8 cellular contexts compared by ENCODE assay signal in the genomic region with DNA sequence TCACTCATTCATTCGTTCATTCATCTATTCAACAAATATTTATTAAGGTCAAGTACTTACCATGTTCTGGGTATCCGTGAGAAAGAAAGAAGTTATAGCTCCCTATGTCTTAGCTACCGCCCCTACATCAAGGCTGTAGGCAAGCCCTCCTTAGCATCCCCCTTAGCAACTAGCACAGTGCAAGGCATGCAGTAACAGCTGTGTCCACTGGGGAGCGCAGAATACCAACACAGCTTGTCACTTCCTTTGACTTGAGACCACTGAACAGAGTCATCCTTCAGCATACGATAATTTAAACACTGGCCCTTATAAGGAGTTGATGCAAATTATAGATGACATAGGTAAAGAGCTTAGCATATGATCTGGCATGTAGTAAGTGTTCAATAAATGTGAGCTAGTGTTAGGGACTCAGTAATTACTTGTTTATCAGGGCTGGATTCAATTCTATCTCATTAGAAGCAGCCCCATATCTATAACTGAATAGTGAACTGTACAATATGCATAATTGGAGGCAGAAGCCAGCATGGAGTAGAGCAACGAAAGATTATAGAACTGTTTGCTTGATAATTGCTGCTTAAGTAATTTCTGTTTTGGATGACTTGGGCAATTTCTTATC. TPM values are rescaled to one million over a fixed set of nuclear protein-coding genes. Genes with fewer than 3 reads are reported as not detected.
DNase-seq lines count a peak whose midpoint lies in the region; ATAC-seq and TF ChIP-seq lines count a peak whose summit lies in the region.

No MANE protein-coding gene starts in this region.

- H4K20me1 ChIP-seq in osteoblast (ENCODE audit: insufficient read depth, low read length) = no peaks in the 10 kb centered on the region

- no peaks in the 10 kb centered on the region for H3K4me1 ChIP-seq in osteoblast (ENCODE audit: insufficient read depth, low read length)
- H3K4me1 ChIP-seq in upper lobe of left lung = no peaks in the 10 kb centered on the region

- H3K27ac ChIP-seq in osteoblast (ENCODE audit: low read depth, low read length) (no peak overlapping the region), upper lobe of left lung (no peak overlapping the region)

- no peak overlapping the region for H3K4me3 ChIP-seq in fibroblast of pulmonary artery (replicated peaks; ENCODE audit: low read depth, low read length)
- H3K4me3 ChIP-seq in osteoblast (ENCODE audit: insufficient read depth, low read length) = no peak overlapping the region
- H3K4me3 ChIP-seq in upper lobe of left lung = no peak overlapping the region

- H3K9me3 ChIP-seq in osteoblast (ENCODE audit: low read depth, low read length) (no peaks in the 10 kb centered on the region), upper lobe of left lung (no peaks in the 10 kb centered on the region)

- no peaks in the 10 kb centered on the region for H3K79me2 ChIP-seq in osteoblast (ENCODE audit: insufficient read depth, low read length)

- TF ChIP-seq POLR2A in upper lobe of left lung (IDR thresholded peaks at IDR 0.05) = no peak

- H3K4me2 ChIP-seq in osteoblast (ENCODE audit: insufficient read depth, low read length) = no peak overlapping the region

- no peaks in the 10 kb centered on the region for H3K36me3 ChIP-seq in osteoblast (ENCODE audit: insufficient read depth, low read length)
- no peaks in the 10 kb centered on the region for H3K36me3 ChIP-seq in upper lobe of left lung

- peaks cover 15% of the 10 kb centered on the region for H3K27me3 ChIP-seq in osteoblast (ENCODE audit: insufficient read depth, low read length)
- H3K27me3 ChIP-seq in upper lobe of left lung = no peaks in the 10 kb centered on the region

- ATAC-seq in HG02885 (IDR thresholded peaks at IDR 0.05; ENCODE audit: poor library complexity, unreplicated experiment) = peak; percentile 85
- peak; percentile 47 to 65 for ATAC-seq in upper lobe of left lung (ENCODE audit: low FRiP score in 2 of 2)

- WGBS in upper lobe of left lung, 2 donors = 13 to 15% methylated on average over 6 of the region's 6 CpGs

- peak; percentile 42 for DNase-seq in activated gamma-delta T cell treated with Interleukin-2 at 50 U/mL for 16 hours
- DNase-seq in activated gamma-delta T cell (lab: John Stamatoyannopoulos, UW) = no peak
- DNase-seq in NCI-H748 (lab: John Stamatoyannopoulos, UW; ENCODE audit: unreplicated experiment) = peak; percentile 71
- peak; percentile 16 for DNase-seq in activated T-cell treated with anti-CD3 and anti-CD28 coated beads for 24 hours (ENCODE audit: low read depth)
- DNase-seq in fibroblast of pulmonary artery (ENCODE audit: low read depth) = peak; percentile 60
- peak; percentile 84 for DNase-seq in osteoblast (ENCODE audit: insufficient read length, low spot score, missing footprints)
- peak in 1 of 2 donors; percentile 22 for DNase-seq in upper lobe of left lung

- H2AFZ ChIP-seq in osteoblast (ENCODE audit: low read length) = no peak overlapping the region

- peak; percentile 85 for TF ChIP-seq CTCF in fibroblast of pulmonary artery (IDR thresholded peaks at IDR 0.05; ENCODE audit: low read length, missing control alignments)
- peak; percentile 79 for TF ChIP-seq CTCF in osteoblast (IDR thresholded peaks at IDR 0.05; ENCODE audit: extremely low read depth, low read depth, low read length)
- TF ChIP-seq CTCF in upper lobe of left lung (IDR thresholded peaks at IDR 0.05) = peak; percentile 53 to 76 (median 60)

- no peak for TF ChIP-seq EP300 in upper lobe of left lung (IDR thresholded peaks at IDR 0.05)

RNA-seq across cellular contexts. Expression of a gene that starts 8.7 kb away (rescaled TPM):
- total RNA-seq in osteoblast (not detected in 2 replicates), upper lobe of left lung (not detected)

RNA-seq across cellular contexts. Expression of a gene that starts 46.1 kb away (rescaled TPM):
- total RNA-seq in osteoblast (not detected in 2 replicates), upper lobe of left lung (not detected)
